In genomic region chrX:106898462-106898861, GRCh38 we compare ENCODE assay signal across 9 cellular contexts. TPM values are rescaled to one million over a fixed set of nuclear protein-coding genes. Genes with fewer than 3 reads are reported as not detected.
DNase-seq lines count a peak whose midpoint lies in the region; ATAC-seq and TF ChIP-seq lines count a peak whose summit lies in the region.
"Had no signal": no experiment of that assay in that cellular context is flagged by ENCODE, and none has a peak within 500 bp of the region (broad histone marks: within the 10 kb centered on the region; RNA-seq: fewer than 3 reads in every experiment).

No MANE protein-coding gene starts in this region.

- H3K4me1 ChIP-seq in A673 (ENCODE audit: insufficient read depth, low read length, poor library complexity, severe bottlenecking): no peaks in the 10 kb centered on the region

- DNase-seq in A673 (ENCODE audit: low spot score) (peak; percentile 58), G401 (ENCODE audit: low spot score) (peak; percentile 14), HFF-Myc (ENCODE audit: extremely low read depth, low read depth) (peak; percentile 24), NCI-H1092 treated with DMSO at 0.1 percent for 48 hours (lab: John Stamatoyannopoulos, UW) (peak; percentile 59), left colon (no peak)
- DNase-seq in activated naive CD8-positive, alpha-beta T cell treated with anti-CD3 and anti-CD28 coated beads, Interleukin-2, amount 50 U/mL, for 24 hours: no peak

- no peak overlapping the region for H3K27ac ChIP-seq in A673 (ENCODE audit: low read depth, low read length, poor library complexity, severe bottlenecking)

- H3K27me3 ChIP-seq in A673 (replicated peaks; ENCODE audit: insufficient read depth, low read depth, low read length, poor library complexity): no peaks in the 10 kb centered on the region

- no TSS peak for BruUV-seq in A673 (replicated peaks; lab: Mats Ljungman, UMichigan)

- H3K27me3 Mint-ChIP-seq in activated naive CD8-positive, alpha-beta T cell treated with anti-CD3 and anti-CD28 coated beads, Interleukin-2, amount 50 U/mL, for 24 hours: no peaks in the 10 kb centered on the region

- TF ChIP-seq CTCF in A673 (conservative IDR thresholded peaks at IDR 0.05; ENCODE audit: low read depth, low read length) (peak; percentile 56), HFF-Myc (IDR thresholded peaks at IDR 0.05; ENCODE audit: low read depth, low read length, missing control alignments) (peak; percentile 29)

- intact Hi-C loops in A673 (cut with micrococcal nuclease; ENCODE audit: unreplicated experiment): loop anchor here (10.0 kb wide), 2 partner anchors 546 to 876 kb away; partner anchors contain the start of genes FRMPD3, NCBP2L and TSC22D3
- intact Hi-C loops in left colon (cut with DNase I, micrococcal nuclease): no loop called here

- in situ Hi-C loops in G401 (cut with HindIII; ENCODE audit: low sequenced_read_pairs): no loop called here

- H3K4me3 Mint-ChIP-seq in activated naive CD8-positive, alpha-beta T cell treated with anti-CD3 and anti-CD28 coated beads, Interleukin-2, amount 50 U/mL, for 24 hours: no peak overlapping the region

- H3K4me1 Mint-ChIP-seq in activated naive CD8-positive, alpha-beta T cell treated with anti-CD3 and anti-CD28 coated beads, Interleukin-2, amount 50 U/mL, for 24 hours: no peaks in the 10 kb centered on the region

- H3K27ac Mint-ChIP-seq in activated naive CD8-positive, alpha-beta T cell treated with anti-CD3 and anti-CD28 coated beads, Interleukin-2, amount 50 U/mL, for 24 hours: no peak overlapping the region

- H3K9me3 Mint-ChIP-seq in activated naive CD8-positive, alpha-beta T cell treated with anti-CD3 and anti-CD28 coated beads, Interleukin-2, amount 50 U/mL, for 24 hours: no peaks in the 10 kb centered on the region

- POLR2A ChIA-PET in A673 (lab: Charles Lee; ENCODE audit: low non-redundant PET): no interaction called here

- H3K9me3 ChIP-seq in A673 (ENCODE audit: low read depth, low read length, poor library complexity, severe bottlenecking): no peaks in the 10 kb centered on the region

- no peaks in the 10 kb centered on the region for H3K36me3 ChIP-seq in A673 (ENCODE audit: insufficient read depth, low read length, poor library complexity, severe bottlenecking)

- CTCF ChIA-PET in A673 (lab: Charles Lee): interaction anchor here (1.5 kb wide), 1 partner anchor 62 kb away, joined by 7 read pairs; no protein-coding TSS in a partner anchor

- H3K4me3 ChIP-seq in A673 (ENCODE audit: low read depth, low read length, poor library complexity, severe bottlenecking) (no peak overlapping the region), HFF-Myc (replicated peaks; ENCODE audit: low read depth, low read length) (no peak overlapping the region)

- peak; percentile 69 for ATAC-seq in activated naive CD8-positive, alpha-beta T cell treated with anti-CD3 and anti-CD28 coated beads, Interleukin-2, amount 50 U/mL, for 24 hours
- ATAC-seq in left colon: peak; percentile 79
- ATAC-seq in GM21367 (IDR thresholded peaks at IDR 0.05; ENCODE audit: unreplicated experiment): no peak
- no peak for ATAC-seq in GM19324 (IDR thresholded peaks at IDR 0.05; ENCODE audit: low FRiP score, unreplicated experiment)

- no peaks in the 10 kb centered on the region for H3K36me3 Mint-ChIP-seq in activated naive CD8-positive, alpha-beta T cell treated with anti-CD3 and anti-CD28 coated beads, Interleukin-2, amount 50 U/mL, for 24 hours (ENCODE audit: low read depth)

RNA-seq across cellular contexts. Expression of gene RIPPLY1, which starts 4.7 kb away (rescaled TPM):
- total RNA-seq in A673 (2021) (not detected in 2 replicates), left colon (not detected)
- not detected in 2 replicates for total RNA-seq in G401 (2014; rRNA removed; shearing (Covaris generic))

RNA-seq across cellular contexts. Expression of gene CLDN2, which starts 21.7 kb away (rescaled TPM):
- total RNA-seq in A673 (2021) (not detected in 2 replicates), left colon (under 1 TPM; 0.20 to 0.27 TPM)
- not detected in 2 replicates for total RNA-seq in G401 (2014; rRNA removed; shearing (Covaris generic))
- total RNA-seq: temporal lobe had no signal

Comparison
In these comparisons a context has a peak if more than half of its experiments do, and no peak if none do; other contexts are left out.
1. DNase-seq: peak in A673 (single experiment), G401 (single experiment), HFF-Myc (single experiment) and NCI-H1092 treated with DMSO at 0.1 percent for 48 hours (single experiment); none in activated naive CD8-positive, alpha-beta T cell treated with anti-CD3 and anti-CD28 coated beads, Interleukin-2, amount 50 U/mL, for 24 hours (single experiment) and left colon (0 of 2).
2. ATAC-seq: peak in activated naive CD8-positive, alpha-beta T cell treated with anti-CD3 and anti-CD28 coated beads, Interleukin-2, amount 50 U/mL, for 24 hours (single experiment) and left colon (single experiment); none in GM21367 (single experiment) and GM19324 (single experiment).